ENCODE assay signal across 1 cellular context in the genomic region with DNA sequence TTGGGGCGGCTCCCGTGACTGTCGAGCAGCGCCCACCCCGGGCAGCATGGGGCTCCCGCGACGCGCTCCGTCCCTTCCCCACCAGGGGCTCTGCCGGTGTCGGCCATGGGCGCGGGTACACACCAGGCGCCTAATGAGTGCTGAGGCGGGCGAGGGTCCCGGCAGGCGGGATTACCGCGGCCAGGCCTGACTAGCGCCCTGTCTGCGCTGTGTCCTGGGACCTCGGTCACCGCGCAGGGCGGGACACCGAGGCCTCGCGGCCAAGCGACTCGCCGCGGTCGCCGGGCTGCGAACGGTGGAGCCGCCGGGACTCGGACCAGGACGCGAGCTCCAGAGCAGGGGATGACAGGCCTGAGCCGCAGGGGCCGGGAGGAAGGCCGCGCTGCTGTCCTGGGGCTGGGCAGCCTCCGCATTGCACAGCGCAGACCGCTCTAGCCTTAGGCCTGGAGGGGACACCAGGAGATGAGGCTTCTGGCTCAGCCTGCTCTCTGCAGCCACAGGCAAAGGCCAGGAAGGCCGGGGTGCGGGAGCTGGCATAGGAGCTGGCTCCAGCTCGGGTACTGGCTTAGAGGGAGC.
TF ChIP-seq lines count a peak whose summit lies in the region.

No MANE protein-coding gene starts in this region.

TF ChIP-seq in HepG2, 621 proteins besides CTCF, POLR2A, EP300 and RAD21 (continued from another document and continues in another):
- TF ChIP-seq, protein P1, sequence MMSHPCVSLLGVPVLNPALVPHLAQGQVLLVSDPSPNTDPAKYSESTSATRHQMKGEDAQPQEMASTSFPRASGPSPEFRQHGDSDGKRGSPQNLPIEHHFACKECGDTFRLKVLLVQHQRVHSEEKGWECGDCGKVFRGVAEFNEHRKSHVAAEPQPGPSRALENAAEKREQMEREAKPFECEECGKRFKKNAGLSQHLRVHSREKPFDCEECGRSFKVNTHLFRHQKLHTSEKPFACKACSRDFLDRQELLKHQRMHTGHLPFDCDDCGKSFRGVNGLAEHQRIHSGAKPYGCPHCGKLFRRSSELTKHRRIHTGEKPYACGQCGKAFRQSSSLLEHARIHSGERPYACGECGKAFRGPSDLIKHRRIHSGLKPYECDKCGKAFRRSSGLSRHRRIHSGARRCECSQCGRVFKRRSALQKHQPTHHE (CRISPR knock-in tag; IDR thresholded peaks at IDR 0.05; ENCODE audit: borderline replicate concordance) = peak; percentile 16; the same call in 1 of the 2 replicates
- TF ChIP-seq, protein P2, sequence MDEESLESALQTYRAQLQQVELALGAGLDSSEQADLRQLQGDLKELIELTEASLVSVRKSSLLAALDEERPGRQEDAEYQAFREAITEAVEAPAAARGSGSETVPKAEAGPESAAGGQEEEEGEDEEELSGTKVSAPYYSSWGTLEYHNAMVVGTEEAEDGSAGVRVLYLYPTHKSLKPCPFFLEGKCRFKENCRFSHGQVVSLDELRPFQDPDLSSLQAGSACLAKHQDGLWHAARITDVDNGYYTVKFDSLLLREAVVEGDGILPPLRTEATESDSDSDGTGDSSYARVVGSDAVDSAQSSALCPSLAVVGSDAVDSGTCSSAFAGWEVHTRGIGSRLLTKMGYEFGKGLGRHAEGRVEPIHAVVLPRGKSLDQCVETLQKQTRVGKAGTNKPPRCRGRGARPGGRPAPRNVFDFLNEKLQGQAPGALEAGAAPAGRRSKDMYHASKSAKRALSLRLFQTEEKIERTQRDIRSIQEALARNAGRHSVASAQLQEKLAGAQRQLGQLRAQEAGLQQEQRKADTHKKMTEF (CRISPR knock-in tag; IDR thresholded peaks at IDR 0.05) = peak; percentile 9; the same call in 1 of the 2 replicates
- peak; percentile 72 for TF ChIP-seq AGO2 (optimal IDR thresholded peaks at IDR 0.05; ENCODE audit: low read depth, low read length)
- TF ChIP-seq ZNF775 (CRISPR knock-in tag; IDR thresholded peaks at IDR 0.05; ENCODE audit: borderline replicate concordance) = no peak
- peak; percentile 97 for TF ChIP-seq ZNF850 (CRISPR knock-in tag; conservative IDR thresholded peaks at IDR 0.05)
- no peak for TF ChIP-seq NFE2 (CRISPR knock-in tag; IDR thresholded peaks at IDR 0.05)
- TF ChIP-seq, protein P3, sequence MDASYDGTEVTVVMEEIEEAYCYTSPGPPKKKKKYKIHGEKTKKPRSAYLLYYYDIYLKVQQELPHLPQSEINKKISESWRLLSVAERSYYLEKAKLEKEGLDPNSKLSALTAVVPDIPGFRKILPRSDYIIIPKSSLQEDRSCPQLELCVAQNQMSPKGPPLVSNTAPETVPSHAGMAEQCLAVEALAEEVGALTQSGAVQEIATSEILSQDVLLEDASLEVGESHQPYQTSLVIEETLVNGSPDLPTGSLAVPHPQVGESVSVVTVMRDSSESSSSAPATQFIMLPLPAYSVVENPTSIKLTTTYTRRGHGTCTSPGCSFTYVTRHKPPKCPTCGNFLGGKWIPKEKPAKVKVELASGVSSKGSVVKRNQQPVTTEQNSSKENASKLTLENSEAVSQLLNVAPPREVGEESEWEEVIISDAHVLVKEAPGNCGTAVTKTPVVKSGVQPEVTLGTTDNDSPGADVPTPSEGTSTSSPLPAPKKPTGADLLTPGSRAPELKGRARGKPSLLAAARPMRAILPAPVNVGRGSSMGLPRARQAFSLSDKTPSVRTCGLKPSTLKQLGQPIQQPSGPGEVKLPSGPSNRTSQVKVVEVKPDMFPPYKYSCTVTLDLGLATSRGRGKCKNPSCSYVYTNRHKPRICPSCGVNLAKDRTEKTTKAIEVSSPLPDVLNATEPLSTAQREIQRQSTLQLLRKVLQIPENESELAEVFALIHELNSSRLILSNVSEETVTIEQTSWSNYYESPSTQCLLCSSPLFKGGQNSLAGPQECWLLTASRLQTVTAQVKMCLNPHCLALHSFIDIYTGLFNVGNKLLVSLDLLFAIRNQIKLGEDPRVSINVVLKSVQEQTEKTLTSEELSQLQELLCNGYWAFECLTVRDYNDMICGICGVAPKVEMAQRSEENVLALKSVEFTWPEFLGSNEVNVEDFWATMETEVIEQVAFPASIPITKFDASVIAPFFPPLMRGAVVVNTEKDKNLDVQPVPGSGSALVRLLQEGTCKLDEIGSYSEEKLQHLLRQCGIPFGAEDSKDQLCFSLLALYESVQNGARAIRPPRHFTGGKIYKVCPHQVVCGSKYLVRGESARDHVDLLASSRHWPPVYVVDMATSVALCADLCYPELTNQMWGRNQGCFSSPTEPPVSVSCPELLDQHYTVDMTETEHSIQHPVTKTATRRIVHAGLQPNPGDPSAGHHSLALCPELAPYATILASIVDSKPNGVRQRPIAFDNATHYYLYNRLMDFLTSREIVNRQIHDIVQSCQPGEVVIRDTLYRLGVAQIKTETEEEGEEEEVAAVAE (CRISPR knock-in tag; IDR thresholded peaks at IDR 0.05; ENCODE audit: borderline replicate concordance) = no peak
- 0 out of 2 replicates have a peak, but pooled peaks have one; percentile 33 for TF ChIP-seq ZNF484 (CRISPR knock-in tag; IDR thresholded peaks at IDR 0.05; ENCODE audit: borderline replicate concordance, low read depth)
- TF ChIP-seq ZNF256 (CRISPR knock-in tag; conservative IDR thresholded peaks at IDR 0.05) = 0 out of 2 replicates have a peak, but pooled peaks have one; percentile 24
- TF ChIP-seq ZMYM2 (CRISPR knock-in tag; IDR thresholded peaks at IDR 0.05) = peak; percentile 70; the same call in 1 of the 2 replicates
- TF ChIP-seq ZNF879 (CRISPR knock-in tag; IDR thresholded peaks at IDR 0.05) = peak; percentile 90
- TF ChIP-seq, protein P4, sequence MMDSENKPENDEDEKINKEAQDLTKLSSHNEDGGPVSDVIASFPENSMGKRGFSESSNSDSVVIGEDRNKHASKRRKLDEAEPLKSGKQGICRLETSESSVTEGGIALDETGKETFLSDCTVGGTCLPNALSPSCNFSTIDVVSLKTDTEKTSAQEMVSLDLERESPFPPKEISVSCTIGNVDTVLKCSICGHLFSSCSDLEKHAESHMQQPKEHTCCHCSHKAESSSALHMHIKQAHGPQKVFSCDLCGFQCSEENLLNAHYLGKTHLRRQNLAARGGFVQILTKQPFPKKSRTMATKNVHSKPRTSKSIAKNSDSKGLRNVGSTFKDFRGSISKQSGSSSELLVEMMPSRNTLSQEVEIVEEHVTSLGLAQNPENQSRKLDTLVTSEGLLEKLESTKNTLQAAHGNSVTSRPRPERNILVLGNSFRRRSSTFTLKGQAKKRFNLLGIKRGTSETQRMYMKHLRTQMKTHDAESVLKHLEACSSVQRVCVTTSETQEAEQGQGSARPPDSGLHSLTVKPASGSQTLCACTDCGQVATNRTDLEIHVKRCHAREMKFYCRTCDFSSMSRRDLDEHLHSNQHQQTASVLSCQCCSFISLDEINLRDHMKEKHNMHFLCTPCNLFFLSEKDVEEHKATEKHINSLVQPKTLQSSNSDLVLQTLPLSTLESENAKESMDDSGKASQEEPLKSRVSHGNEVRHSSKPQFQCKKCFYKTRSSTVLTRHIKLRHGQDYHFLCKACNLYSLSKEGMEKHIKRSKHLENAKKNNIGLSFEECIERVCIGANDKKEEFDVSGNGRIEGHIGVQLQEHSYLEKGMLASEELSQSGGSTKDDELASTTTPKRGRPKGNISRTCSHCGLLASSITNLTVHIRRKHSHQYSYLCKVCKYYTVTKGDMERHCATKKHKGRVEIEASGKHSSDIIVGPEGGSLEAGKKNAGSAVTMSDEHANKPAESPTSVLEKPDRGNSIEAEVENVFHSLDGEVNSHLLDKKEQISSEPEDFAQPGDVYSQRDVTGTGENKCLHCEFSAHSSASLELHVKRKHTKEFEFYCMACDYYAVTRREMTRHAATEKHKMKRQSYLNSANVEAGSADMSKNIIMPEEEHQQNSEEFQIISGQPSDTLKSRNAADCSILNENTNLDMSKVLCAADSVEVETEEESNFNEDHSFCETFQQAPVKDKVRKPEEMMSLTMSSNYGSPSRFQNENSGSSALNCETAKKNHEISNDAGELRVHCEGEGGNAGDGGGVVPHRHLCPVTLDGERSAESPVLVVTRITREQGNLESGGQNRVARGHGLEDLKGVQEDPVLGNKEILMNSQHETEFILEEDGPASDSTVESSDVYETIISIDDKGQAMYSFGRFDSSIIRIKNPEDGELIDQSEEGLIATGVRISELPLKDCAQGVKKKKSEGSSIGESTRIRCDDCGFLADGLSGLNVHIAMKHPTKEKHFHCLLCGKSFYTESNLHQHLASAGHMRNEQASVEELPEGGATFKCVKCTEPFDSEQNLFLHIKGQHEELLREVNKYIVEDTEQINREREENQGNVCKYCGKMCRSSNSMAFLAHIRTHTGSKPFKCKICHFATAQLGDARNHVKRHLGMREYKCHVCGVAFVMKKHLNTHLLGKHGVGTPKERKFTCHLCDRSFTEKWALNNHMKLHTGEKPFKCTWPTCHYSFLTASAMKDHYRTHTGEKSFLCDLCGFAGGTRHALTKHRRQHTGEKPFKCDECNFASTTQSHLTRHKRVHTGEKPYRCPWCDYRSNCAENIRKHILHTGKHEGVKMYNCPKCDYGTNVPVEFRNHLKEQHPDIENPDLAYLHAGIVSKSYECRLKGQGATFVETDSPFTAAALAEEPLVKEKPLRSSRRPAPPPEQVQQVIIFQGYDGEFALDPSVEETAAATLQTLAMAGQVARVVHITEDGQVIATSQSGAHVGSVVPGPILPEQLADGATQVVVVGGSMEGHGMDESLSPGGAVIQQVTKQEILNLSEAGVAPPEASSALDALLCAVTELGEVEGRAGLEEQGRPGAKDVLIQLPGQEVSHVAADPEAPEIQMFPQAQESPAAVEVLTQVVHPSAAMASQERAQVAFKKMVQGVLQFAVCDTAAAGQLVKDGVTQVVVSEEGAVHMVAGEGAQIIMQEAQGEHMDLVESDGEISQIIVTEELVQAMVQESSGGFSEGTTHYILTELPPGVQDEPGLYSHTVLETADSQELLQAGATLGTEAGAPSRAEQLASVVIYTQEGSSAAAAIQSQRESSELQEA (CRISPR knock-in tag; IDR thresholded peaks at IDR 0.05; ENCODE audit: not compliant biosample characterization) = peak; percentile 20
- 0 out of 2 replicates have a peak, but pooled peaks have one; percentile 23 for TF ChIP-seq ETV6 (CRISPR knock-in tag; conservative IDR thresholded peaks at IDR 0.05)
- TF ChIP-seq, protein P5, sequence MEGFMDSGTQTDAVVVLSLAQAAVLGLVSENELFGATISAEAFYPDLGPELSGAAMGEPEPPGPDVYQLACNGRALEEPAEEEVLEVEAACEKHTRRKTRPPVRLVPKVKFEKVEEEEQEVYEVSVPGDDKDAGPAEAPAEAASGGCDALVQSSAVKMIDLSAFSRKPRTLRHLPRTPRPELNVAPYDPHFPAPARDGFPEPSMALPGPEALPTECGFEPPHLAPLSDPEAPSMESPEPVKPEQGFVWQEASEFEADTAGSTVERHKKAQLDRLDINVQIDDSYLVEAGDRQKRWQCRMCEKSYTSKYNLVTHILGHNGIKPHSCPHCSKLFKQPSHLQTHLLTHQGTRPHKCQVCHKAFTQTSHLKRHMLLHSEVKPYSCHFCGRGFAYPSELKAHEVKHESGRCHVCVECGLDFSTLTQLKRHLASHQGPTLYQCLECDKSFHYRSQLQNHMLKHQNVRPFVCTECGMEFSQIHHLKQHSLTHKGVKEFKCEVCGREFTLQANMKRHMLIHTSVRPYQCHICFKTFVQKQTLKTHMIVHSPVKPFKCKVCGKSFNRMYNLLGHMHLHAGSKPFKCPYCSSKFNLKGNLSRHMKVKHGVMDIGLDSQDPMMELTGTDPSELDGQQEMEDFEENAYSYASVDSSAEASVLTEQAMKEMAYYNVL (CRISPR knock-in tag; IDR thresholded peaks at IDR 0.05; ENCODE audit: borderline replicate concordance) = no peak
- no peak for TF ChIP-seq NRL (CRISPR knock-in tag; IDR thresholded peaks at IDR 0.05; ENCODE audit: borderline replicate concordance)
- no peak for TF ChIP-seq ZFP62 (CRISPR knock-in tag; IDR thresholded peaks at IDR 0.05)
- TF ChIP-seq, protein P6, sequence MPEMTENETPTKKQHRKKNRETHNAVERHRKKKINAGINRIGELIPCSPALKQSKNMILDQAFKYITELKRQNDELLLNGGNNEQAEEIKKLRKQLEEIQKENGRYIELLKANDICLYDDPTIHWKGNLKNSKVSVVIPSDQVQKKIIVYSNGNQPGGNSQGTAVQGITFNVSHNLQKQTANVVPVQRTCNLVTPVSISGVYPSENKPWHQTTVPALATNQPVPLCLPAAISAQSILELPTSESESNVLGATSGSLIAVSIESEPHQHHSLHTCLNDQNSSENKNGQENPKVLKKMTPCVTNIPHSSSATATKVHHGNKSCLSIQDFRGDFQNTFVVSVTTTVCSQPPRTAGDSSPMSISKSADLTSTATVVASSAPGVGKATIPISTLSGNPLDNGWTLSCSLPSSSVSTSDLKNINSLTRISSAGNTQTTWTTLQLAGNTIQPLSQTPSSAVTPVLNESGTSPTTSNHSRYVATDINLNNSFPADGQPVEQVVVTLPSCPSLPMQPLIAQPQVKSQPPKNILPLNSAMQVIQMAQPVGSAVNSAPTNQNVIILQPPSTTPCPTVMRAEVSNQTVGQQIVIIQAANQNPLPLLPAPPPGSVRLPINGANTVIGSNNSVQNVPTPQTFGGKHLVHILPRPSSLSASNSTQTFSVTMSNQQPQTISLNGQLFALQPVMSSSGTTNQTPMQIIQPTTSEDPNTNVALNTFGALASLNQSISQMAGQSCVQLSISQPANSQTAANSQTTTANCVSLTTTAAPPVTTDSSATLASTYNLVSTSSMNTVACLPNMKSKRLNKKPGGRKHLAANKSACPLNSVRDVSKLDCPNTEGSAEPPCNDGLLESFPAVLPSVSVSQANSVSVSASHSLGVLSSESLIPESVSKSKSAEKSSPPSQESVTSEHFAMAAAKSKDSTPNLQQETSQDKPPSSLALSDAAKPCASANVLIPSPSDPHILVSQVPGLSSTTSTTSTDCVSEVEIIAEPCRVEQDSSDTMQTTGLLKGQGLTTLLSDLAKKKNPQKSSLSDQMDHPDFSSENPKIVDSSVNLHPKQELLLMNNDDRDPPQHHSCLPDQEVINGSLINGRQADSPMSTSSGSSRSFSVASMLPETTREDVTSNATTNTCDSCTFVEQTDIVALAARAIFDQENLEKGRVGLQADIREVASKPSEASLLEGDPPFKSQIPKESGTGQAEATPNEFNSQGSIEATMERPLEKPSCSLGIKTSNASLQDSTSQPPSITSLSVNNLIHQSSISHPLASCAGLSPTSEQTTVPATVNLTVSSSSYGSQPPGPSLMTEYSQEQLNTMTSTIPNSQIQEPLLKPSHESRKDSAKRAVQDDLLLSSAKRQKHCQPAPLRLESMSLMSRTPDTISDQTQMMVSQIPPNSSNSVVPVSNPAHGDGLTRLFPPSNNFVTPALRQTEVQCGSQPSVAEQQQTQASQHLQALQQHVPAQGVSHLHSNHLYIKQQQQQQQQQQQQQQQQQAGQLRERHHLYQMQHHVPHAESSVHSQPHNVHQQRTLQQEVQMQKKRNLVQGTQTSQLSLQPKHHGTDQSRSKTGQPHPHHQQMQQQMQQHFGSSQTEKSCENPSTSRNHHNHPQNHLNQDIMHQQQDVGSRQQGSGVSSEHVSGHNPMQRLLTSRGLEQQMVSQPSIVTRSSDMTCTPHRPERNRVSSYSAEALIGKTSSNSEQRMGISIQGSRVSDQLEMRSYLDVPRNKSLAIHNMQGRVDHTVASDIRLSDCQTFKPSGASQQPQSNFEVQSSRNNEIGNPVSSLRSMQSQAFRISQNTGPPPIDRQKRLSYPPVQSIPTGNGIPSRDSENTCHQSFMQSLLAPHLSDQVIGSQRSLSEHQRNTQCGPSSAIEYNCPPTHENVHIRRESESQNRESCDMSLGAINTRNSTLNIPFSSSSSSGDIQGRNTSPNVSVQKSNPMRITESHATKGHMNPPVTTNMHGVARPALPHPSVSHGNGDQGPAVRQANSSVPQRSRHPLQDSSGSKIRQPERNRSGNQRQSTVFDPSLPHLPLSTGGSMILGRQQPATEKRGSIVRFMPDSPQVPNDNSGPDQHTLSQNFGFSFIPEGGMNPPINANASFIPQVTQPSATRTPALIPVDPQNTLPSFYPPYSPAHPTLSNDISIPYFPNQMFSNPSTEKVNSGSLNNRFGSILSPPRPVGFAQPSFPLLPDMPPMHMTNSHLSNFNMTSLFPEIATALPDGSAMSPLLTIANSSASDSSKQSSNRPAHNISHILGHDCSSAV (CRISPR knock-in tag; IDR thresholded peaks at IDR 0.05; ENCODE audit: borderline replicate concordance) = peak; percentile 52; the same call in 1 of the 2 replicates
- TF ChIP-seq SMC3 (IDR thresholded peaks at IDR 0.05; ENCODE audit: low read length) = no peak
- TF ChIP-seq ZNF331 (CRISPR knock-in tag; IDR thresholded peaks at IDR 0.05) = no peak
- TF ChIP-seq ZBTB3 (CRISPR knock-in tag; IDR thresholded peaks at IDR 0.05; ENCODE audit: borderline replicate concordance, low read depth) = no peak
- peak; percentile 92 for TF ChIP-seq MTF2 (CRISPR knock-in tag; IDR thresholded peaks at IDR 0.05; ENCODE audit: borderline replicate concordance)
- TF ChIP-seq SNAI1 (CRISPR knock-in tag; IDR thresholded peaks at IDR 0.05; ENCODE audit: borderline replicate concordance) = no peak
